Comparison of ENCODE assay signal across 15 cellular contexts in genomic region chr3:67028385-67028784, GRCh38. TPM values are rescaled to one million over a fixed set of nuclear protein-coding genes. Genes with fewer than 3 reads are reported as not detected.
A peak's percentile ranks its signal among the peaks of the same experiment; 100 is the strongest.
DNase-seq lines count a peak whose midpoint lies in the region; ATAC-seq, FAIRE-seq and TF ChIP-seq lines count a peak whose summit lies in the region.
"Had no signal": no experiment of that assay in that cellular context is flagged by ENCODE, and none has a peak within 500 bp of the region (broad histone marks: within the 10 kb centered on the region; RNA-seq: fewer than 3 reads in every experiment).

No MANE protein-coding gene starts in this region.

- no peak overlapping the region for H3K18ac ChIP-seq in mesendoderm (ENCODE audit: low read length)

- TF ChIP-seq CTCF in bronchial epithelial cell (IDR thresholded peaks at IDR 0.05; ENCODE audit: insufficient read depth, low read length, severe bottlenecking) (no peak), GM20000 (IDR thresholded peaks at IDR 0.05; ENCODE audit: extremely low read depth, missing control alignments) (no peak)

- peaks cover 6% of the 10 kb centered on the region for H3K27me3 Mint-ChIP-seq in stimulated activated naive CD8-positive, alpha-beta T cell treated with anti-CD3 and anti-CD28 coated beads, Interleukin-15, amount 100 ng/mL, for 72 hours
- H3K27me3 Mint-ChIP-seq: CD4-positive, CD25-positive, alpha-beta regulatory T cell had no signal

- FAIRE-seq in bronchial epithelial cell (lab: Jason Lieb, UNC) = no peak
- FAIRE-seq: GM18507 had no signal

- peaks cover 12% of the 10 kb centered on the region for H3K4me1 Mint-ChIP-seq in stimulated activated naive CD8-positive, alpha-beta T cell treated with anti-CD3 and anti-CD28 coated beads, Interleukin-15, amount 100 ng/mL, for 72 hours

- H3K79me2 ChIP-seq in mesendoderm (ENCODE audit: control insufficient read depth, insufficient read depth, low read length) = no peaks in the 10 kb centered on the region

- H3K4ac ChIP-seq in mesendoderm (ENCODE audit: low read depth, low read length) = no peak overlapping the region

- no peaks in the 10 kb centered on the region for H3K9me3 Mint-ChIP-seq in stimulated activated naive CD8-positive, alpha-beta T cell treated with anti-CD3 and anti-CD28 coated beads, Interleukin-15, amount 100 ng/mL, for 72 hours
- H3K9me3 Mint-ChIP-seq: CD4-positive, CD25-positive, alpha-beta regulatory T cell had no signal

- H3K27me3 ChIP-seq in bronchial epithelial cell (ENCODE audit: control insufficient read depth, insufficient read depth, low read length) = no peaks in the 10 kb centered on the region
- no peaks in the 10 kb centered on the region for H3K27me3 ChIP-seq in mesendoderm (ENCODE audit: insufficient read depth, low read length, poor library complexity)
- H3K27me3 ChIP-seq: BLaER1 treated with 17β-estradiol and CSF1 and Interleukin-3, amounts not matched to agents 10 nM and 100 nM had no signal

- H3K4me2 ChIP-seq in mesendoderm (ENCODE audit: low read length) = no peak overlapping the region
- H3K4me2 ChIP-seq: BLaER1 treated with 17β-estradiol and CSF1 and Interleukin-3, amounts not matched to agents 10 nM and 100 nM had no signal

- no peak overlapping the region for H2BK15ac ChIP-seq in mesendoderm (replicated peaks; ENCODE audit: low read depth)

- H3K4me3 ChIP-seq in bronchial epithelial cell (ENCODE audit: low read depth, low read length) (no peak overlapping the region), mesendoderm (ENCODE audit: low read length) (no peak overlapping the region)
- H3K4me3 ChIP-seq: BLaER1 treated with 17β-estradiol and CSF1 and Interleukin-3, amounts not matched to agents 10 nM and 100 nM; HAP-1 had no signal

- no peak overlapping the region for H2BK120ac ChIP-seq in mesendoderm (ENCODE audit: low read depth, low read length)

- H2BK5ac ChIP-seq in mesendoderm (ENCODE audit: low read length) = no peak overlapping the region

- no peak for DNase-seq in stimulated activated naive CD8-positive, alpha-beta T cell treated with anti-CD3 and anti-CD28 coated beads, Interleukin-15, amount 100 ng/mL, for 72 hours
- DNase-seq in stimulated activated naive CD8-positive, alpha-beta T cell treated with anti-CD3 and anti-CD28 coated beads, Interleukin-15, Interleukin-2, amounts not matched to agents 100 U/mL and 50 U/mL, for 24 hours = no peak
- peak; percentile 8 for DNase-seq in bronchial epithelial cell (ENCODE audit: low read depth)
- DNase-seq in mesendoderm = no peak
- DNase-seq in NCI-H187 treated with DMSO at 0.1 percent for 48 hours (lab: John Stamatoyannopoulos, UW) = no peak
- no peak for DNase-seq in GM20000 (ENCODE audit: low spot score)
- no peak for DNase-seq in DMS 273 (lab: John Stamatoyannopoulos, UW; ENCODE audit: unreplicated experiment)
- DNase-seq: ACHN; CD4-positive, CD25-positive, alpha-beta regulatory T cell; DMS 273 treated with DMSO at 0.1 percent for 48 hours; GOT3; IMR-90 had no signal

- peaks cover 4% of the 10 kb centered on the region for H3K4me1 ChIP-seq in mesendoderm (ENCODE audit: control insufficient read depth, low read depth, low read length)

- H3K27ac ChIP-seq in mesendoderm (ENCODE audit: low read depth, low read length) = no peak overlapping the region
- H3K27ac ChIP-seq: BLaER1 treated with 17β-estradiol and CSF1 and Interleukin-3, amounts not matched to agents 10 nM and 100 nM had no signal

- WGBS in mesendoderm (ENCODE audit: extremely low coverage, insufficient coverage, low lambda C conversion rate) = no CpG with 5 or more reads among the region's 2 CpGs

- no peak overlapping the region for H3K4me3 Mint-ChIP-seq in stimulated activated naive CD8-positive, alpha-beta T cell treated with anti-CD3 and anti-CD28 coated beads, Interleukin-15, amount 100 ng/mL, for 72 hours
- H3K4me3 Mint-ChIP-seq: CD4-positive, CD25-positive, alpha-beta regulatory T cell had no signal

- no peak overlapping the region for H3K27ac Mint-ChIP-seq in stimulated activated naive CD8-positive, alpha-beta T cell treated with anti-CD3 and anti-CD28 coated beads, Interleukin-15, amount 100 ng/mL, for 72 hours
- H3K27ac Mint-ChIP-seq: CD4-positive, CD25-positive, alpha-beta regulatory T cell had no signal

- no peak overlapping the region for H4K8ac ChIP-seq in mesendoderm (ENCODE audit: low read depth, low read length)

- H3K9ac ChIP-seq in mesendoderm (ENCODE audit: low read length) = no peak overlapping the region
- H3K9ac ChIP-seq: BLaER1 treated with 17β-estradiol and CSF1 and Interleukin-3, amounts not matched to agents 10 nM and 100 nM had no signal

- H2AK5ac ChIP-seq in mesendoderm (ENCODE audit: low read length) = peak overlapping the region; percentile 65

- H3K23ac ChIP-seq in mesendoderm (ENCODE audit: low read length) = no peak overlapping the region

- H3K36me3 ChIP-seq in bronchial epithelial cell (ENCODE audit: control insufficient read depth, insufficient read depth, low read length) (no peaks in the 10 kb centered on the region), mesendoderm (ENCODE audit: control insufficient read depth, insufficient read depth, low read length) (no peaks in the 10 kb centered on the region)
- H3K36me3 ChIP-seq: BLaER1 treated with 17β-estradiol and CSF1 and Interleukin-3, amounts not matched to agents 10 nM and 100 nM; HAP-1 had no signal

- H4K5ac ChIP-seq in mesendoderm (ENCODE audit: low read length) = no peak overlapping the region

- H3K56ac ChIP-seq in mesendoderm (ENCODE audit: low read length) = no peak overlapping the region

- peak; percentile 74 for ATAC-seq in stimulated activated naive CD8-positive, alpha-beta T cell treated with anti-CD3 and anti-CD28 coated beads, Interleukin-15, amount 100 ng/mL, for 72 hours
- ATAC-seq in stimulated activated naive CD8-positive, alpha-beta T cell treated with anti-CD3 and anti-CD28 coated beads, Interleukin-15, Interleukin-2, amounts not matched to agents 100 U/mL and 50 U/mL, for 24 hours = no peak

- no peaks in the 10 kb centered on the region for H3K79me1 ChIP-seq in mesendoderm (ENCODE audit: low read length)

RNA-seq across cellular contexts. Expression of gene KBTBD8, which starts 30.3 kb away (rescaled TPM):
- total RNA-seq in bronchial epithelial cell = 1.6 and 2.0 TPM in 2 replicates
- polyA plus RNA-seq in mesendoderm (2013, experiment 1 of 2) = 15.3 TPM
- 15.2 TPM for polyA plus RNA-seq in mesendoderm (2013, experiment 2 of 2)
